ENCODE assay signal across 1 cellular context in the genomic region with DNA sequence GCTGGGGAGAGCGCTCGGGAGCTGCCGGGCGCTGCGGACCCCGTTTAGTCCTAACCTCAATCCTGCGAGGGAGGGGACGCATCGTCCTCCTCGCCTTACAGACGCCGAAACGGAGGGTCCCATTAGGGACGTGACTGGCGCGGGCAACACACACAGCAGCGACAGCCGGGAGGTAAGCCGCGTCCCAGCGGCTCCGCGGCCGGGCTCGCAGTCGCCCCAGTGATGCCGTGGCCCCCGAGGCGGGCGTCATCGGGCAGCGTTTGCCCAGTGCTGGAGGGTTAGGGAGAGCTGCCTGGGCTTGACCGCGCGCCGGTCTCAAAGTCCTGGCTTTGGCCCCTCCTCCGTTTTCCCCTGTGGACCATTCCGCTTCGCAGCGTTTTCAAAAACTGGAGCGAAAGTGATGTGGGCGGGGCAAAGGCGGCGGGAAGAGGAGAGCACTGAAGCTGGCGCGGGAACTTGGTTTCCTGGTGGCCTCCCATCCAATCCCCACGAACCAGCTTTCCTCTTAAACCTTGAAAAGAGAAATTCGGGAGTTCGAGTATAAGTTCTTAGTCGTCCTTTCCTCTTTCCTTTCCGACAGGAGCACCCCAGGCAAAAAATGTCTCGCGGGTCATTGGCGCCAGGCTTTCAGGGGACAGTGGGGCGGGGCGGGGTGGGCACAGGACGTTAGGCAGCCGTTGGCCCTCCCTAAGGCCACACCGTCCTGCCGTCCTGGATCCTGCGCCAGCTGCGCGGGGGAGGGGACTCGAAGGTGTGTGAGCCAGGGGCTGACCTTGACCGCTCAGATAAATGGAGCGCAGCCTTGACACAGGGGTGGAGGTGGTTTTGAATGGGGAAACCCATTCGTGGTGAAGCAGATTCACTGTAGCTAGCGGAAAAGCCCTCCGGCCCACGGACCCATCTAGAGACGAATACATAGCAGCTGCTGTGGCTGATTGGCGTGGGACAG.
TF ChIP-seq lines count a peak whose summit lies in the region.

No MANE protein-coding gene starts in this region.

TF ChIP-seq in K562, 482 proteins besides CTCF, POLR2A, EP300 and RAD21 (continued from another document and continues in another):
- TF ChIP-seq, protein P1, sequence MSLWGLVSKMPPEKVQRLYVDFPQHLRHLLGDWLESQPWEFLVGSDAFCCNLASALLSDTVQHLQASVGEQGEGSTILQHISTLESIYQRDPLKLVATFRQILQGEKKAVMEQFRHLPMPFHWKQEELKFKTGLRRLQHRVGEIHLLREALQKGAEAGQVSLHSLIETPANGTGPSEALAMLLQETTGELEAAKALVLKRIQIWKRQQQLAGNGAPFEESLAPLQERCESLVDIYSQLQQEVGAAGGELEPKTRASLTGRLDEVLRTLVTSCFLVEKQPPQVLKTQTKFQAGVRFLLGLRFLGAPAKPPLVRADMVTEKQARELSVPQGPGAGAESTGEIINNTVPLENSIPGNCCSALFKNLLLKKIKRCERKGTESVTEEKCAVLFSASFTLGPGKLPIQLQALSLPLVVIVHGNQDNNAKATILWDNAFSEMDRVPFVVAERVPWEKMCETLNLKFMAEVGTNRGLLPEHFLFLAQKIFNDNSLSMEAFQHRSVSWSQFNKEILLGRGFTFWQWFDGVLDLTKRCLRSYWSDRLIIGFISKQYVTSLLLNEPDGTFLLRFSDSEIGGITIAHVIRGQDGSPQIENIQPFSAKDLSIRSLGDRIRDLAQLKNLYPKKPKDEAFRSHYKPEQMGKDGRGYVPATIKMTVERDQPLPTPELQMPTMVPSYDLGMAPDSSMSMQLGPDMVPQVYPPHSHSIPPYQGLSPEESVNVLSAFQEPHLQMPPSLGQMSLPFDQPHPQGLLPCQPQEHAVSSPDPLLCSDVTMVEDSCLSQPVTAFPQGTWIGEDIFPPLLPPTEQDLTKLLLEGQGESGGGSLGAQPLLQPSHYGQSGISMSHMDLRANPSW (CRISPR knock-in tag; IDR thresholded peaks at IDR 0.05) = no peak
- TF ChIP-seq EGR1 (conservative IDR thresholded peaks at IDR 0.05) = peak; percentile 27; the same call in 1 of the 2 replicates
- TF ChIP-seq, protein P2, sequence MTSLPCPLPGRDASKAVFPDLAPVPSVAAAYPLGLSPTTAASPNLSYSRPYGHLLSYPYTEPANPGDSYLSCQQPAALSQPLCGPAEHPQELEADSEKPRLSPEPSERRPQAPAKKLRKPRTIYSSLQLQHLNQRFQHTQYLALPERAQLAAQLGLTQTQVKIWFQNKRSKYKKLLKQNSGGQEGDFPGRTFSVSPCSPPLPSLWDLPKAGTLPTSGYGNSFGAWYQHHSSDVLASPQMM (CRISPR knock-in tag; IDR thresholded peaks at IDR 0.05) = no peak
- TF ChIP-seq BDP1 (IDR thresholded peaks at IDR 0.05; ENCODE audit: insufficient read depth, insufficient read length) = no peak
- TF ChIP-seq HDAC3 (IDR thresholded peaks at IDR 0.05; ENCODE audit: borderline replicate concordance, partially characterized antibody) = no peak
- no peak for TF ChIP-seq SRSF3 (IDR thresholded peaks at IDR 0.05; ENCODE audit: insufficient read depth, low read length)
- no peak for TF ChIP-seq CHD2 (IDR thresholded peaks at IDR 0.05; ENCODE audit: low read depth, low read length)
- TF ChIP-seq C11orf30 (IDR thresholded peaks at IDR 0.05; ENCODE audit: low read depth) = no peak
- no peak for TF ChIP-seq ZNF121 (CRISPR knock-in tag; conservative IDR thresholded peaks at IDR 0.05)
- TF ChIP-seq, protein P3, sequence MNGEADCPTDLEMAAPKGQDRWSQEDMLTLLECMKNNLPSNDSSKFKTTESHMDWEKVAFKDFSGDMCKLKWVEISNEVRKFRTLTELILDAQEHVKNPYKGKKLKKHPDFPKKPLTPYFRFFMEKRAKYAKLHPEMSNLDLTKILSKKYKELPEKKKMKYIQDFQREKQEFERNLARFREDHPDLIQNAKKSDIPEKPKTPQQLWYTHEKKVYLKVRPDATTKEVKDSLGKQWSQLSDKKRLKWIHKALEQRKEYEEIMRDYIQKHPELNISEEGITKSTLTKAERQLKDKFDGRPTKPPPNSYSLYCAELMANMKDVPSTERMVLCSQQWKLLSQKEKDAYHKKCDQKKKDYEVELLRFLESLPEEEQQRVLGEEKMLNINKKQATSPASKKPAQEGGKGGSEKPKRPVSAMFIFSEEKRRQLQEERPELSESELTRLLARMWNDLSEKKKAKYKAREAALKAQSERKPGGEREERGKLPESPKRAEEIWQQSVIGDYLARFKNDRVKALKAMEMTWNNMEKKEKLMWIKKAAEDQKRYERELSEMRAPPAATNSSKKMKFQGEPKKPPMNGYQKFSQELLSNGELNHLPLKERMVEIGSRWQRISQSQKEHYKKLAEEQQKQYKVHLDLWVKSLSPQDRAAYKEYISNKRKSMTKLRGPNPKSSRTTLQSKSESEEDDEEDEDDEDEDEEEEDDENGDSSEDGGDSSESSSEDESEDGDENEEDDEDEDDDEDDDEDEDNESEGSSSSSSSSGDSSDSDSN (IDR thresholded peaks at IDR 0.05; ENCODE audit: borderline replicate concordance in 1 of 2, low read depth in 2 of 2, low read length in 2 of 2) = peak in 1 of 2 experiments; percentile 11; a peak in 1 of 4 replicates
- TF ChIP-seq, protein P4, sequence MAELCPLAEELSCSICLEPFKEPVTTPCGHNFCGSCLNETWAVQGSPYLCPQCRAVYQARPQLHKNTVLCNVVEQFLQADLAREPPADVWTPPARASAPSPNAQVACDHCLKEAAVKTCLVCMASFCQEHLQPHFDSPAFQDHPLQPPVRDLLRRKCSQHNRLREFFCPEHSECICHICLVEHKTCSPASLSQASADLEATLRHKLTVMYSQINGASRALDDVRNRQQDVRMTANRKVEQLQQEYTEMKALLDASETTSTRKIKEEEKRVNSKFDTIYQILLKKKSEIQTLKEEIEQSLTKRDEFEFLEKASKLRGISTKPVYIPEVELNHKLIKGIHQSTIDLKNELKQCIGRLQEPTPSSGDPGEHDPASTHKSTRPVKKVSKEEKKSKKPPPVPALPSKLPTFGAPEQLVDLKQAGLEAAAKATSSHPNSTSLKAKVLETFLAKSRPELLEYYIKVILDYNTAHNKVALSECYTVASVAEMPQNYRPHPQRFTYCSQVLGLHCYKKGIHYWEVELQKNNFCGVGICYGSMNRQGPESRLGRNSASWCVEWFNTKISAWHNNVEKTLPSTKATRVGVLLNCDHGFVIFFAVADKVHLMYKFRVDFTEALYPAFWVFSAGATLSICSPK (IDR thresholded peaks at IDR 0.05; ENCODE audit: borderline replicate concordance) = no peak
- TF ChIP-seq, protein P5, sequence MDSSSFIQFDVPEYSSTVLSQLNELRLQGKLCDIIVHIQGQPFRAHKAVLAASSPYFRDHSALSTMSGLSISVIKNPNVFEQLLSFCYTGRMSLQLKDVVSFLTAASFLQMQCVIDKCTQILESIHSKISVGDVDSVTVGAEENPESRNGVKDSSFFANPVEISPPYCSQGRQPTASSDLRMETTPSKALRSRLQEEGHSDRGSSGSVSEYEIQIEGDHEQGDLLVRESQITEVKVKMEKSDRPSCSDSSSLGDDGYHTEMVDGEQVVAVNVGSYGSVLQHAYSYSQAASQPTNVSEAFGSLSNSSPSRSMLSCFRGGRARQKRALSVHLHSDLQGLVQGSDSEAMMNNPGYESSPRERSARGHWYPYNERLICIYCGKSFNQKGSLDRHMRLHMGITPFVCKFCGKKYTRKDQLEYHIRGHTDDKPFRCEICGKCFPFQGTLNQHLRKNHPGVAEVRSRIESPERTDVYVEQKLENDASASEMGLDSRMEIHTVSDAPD (CRISPR knock-in tag; IDR thresholded peaks at IDR 0.05) = no peak
- peak; percentile 2; the same call in 1 of the 2 replicates for TF ChIP-seq ZNF12 (CRISPR knock-in tag; IDR thresholded peaks at IDR 0.05)
- peak; percentile 15; the same call in 1 of the 2 replicates for TF ChIP-seq RNF2 (IDR thresholded peaks at IDR 0.05)
- TF ChIP-seq RBM34 (IDR thresholded peaks at IDR 0.05; ENCODE audit: borderline replicate concordance, insufficient read depth, low read length) = no peak
- TF ChIP-seq ZNF133 (CRISPR knock-in tag; IDR thresholded peaks at IDR 0.05) = no peak
- TF ChIP-seq, protein P6, sequence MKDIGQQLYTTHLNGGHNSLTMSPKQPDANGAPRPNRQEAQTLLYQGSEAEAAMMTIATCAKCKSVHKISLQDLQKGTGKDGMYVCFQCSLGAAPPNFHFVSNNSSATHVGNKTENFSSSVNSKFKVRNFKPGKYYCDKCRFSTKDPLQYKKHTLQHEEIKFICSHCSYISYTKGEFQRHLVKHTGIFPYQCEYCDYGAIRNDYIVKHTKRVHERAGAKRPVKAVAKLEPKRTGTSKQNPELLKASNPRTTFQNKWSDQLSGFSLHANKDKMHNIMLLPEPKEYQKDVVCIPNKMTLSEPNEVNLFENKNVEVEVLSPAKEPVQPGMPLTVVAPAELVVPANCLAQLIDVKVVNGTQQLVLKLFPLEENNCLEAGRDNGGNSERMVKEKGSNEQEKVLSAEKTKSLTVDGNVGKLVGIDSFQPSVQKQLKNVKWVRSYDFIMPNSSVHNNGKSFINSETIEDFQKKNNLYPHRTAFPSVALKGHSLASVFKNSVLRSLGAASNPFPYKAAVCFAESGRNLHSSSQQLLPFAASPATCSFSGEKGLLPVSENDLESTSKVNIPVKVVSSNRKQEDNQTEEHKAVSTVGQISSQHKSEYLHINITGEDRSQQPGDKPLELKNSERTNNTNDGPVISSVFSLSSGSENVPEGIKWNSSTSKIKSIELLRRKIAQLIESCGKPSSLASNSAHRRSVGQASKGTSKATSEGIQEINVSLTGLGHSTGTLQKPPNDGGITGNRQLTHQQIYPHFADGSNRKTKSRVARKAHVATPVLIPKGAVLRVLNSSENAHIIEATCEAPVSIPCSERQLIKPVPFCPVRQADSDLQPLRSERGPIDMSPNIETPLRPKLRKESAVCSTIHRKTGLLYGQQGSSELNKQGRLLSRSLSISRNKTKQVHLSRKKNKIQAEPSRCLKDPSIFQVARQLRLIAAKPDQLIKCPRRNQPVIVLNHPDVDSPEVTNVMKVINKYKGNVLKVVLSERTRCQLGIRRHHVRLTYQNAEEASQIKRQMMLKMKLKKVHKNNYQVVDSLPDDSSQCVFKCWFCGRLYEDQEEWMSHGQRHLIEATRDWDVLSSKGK (CRISPR knock-in tag; IDR thresholded peaks at IDR 0.05) = no peak
- TF ChIP-seq MYC (IDR thresholded peaks at IDR 0.05; ENCODE audit: low read depth, low read length) = peak; percentile 56
- TF ChIP-seq MYC (CRISPR knock-in tag; IDR thresholded peaks at IDR 0.05; ENCODE audit: borderline replicate concordance, low read depth) = peak; percentile 63; the same call in 1 of the 2 replicates
- no peak for TF ChIP-seq MCM2 (IDR thresholded peaks at IDR 0.05; ENCODE audit: low read depth)
- no peak for TF ChIP-seq ZNF695 (CRISPR knock-in tag; IDR thresholded peaks at IDR 0.05)
- no peak for TF ChIP-seq ZFP36 (IDR thresholded peaks at IDR 0.05; ENCODE audit: low read depth, low read length, partially characterized antibody)
- peak; percentile 71 for TF ChIP-seq TCF7L2 (IDR thresholded peaks at IDR 0.05; ENCODE audit: low read depth, low read length)
- peak; percentile 41; the same call in 1 of the 2 replicates for TF ChIP-seq ZEB2 (IDR thresholded peaks at IDR 0.05)
- TF ChIP-seq ZSCAN32 (CRISPR knock-in tag; IDR thresholded peaks at IDR 0.05) = no peak
- no peak for TF ChIP-seq NR2C1 (IDR thresholded peaks at IDR 0.05)
- TF ChIP-seq NR2C1 (tag; IDR thresholded peaks at IDR 0.05) = no peak
- no peak for TF ChIP-seq PCBP1 (IDR thresholded peaks at IDR 0.05; ENCODE audit: low read depth, low read length, poor library complexity, severe bottlenecking)
- no peak for TF ChIP-seq MYNN (IDR thresholded peaks at IDR 0.05)
- TF ChIP-seq MYNN (CRISPR knock-in tag; IDR thresholded peaks at IDR 0.05) = no peak
- TF ChIP-seq ZNF780A (CRISPR knock-in tag; IDR thresholded peaks at IDR 0.05) = no peak
- no peak for TF ChIP-seq POU5F1 (IDR thresholded peaks at IDR 0.05; ENCODE audit: borderline replicate concordance, low read depth, low read length, partially characterized antibody)
- no peak for TF ChIP-seq ZNF212 (CRISPR knock-in tag; IDR thresholded peaks at IDR 0.05)
- no peak for TF ChIP-seq ZNF274 (IDR thresholded peaks at IDR 0.05; ENCODE audit: borderline replicate concordance, low read depth, low read length)
- TF ChIP-seq STAT5B (CRISPR knock-in tag; IDR thresholded peaks at IDR 0.05) = no peak
- TF ChIP-seq ZNF79 (CRISPR knock-in tag; IDR thresholded peaks at IDR 0.05; ENCODE audit: low read depth) = no peak
- TF ChIP-seq ZNF24 (IDR thresholded peaks at IDR 0.05) = peak; percentile 6; the same call in 1 of the 2 replicates
- TF ChIP-seq ZNF384 (IDR thresholded peaks at IDR 0.05; ENCODE audit: low read depth, low read length) = no peak
- TF ChIP-seq U2AF2 (optimal IDR thresholded peaks at IDR 0.05; ENCODE audit: low read depth, low read length) = no peak
- TF ChIP-seq STAT5A (IDR thresholded peaks at IDR 0.05; ENCODE audit: borderline replicate concordance, low read length) = no peak
- TF ChIP-seq HLTF (IDR thresholded peaks at IDR 0.05) = peak; percentile 47; the same call in 1 of the 2 replicates
- TF ChIP-seq ZNF146 (CRISPR knock-in tag; IDR thresholded peaks at IDR 0.05; ENCODE audit: unreplicated experiment) = no peak
- TF ChIP-seq BRD4 (IDR thresholded peaks at IDR 0.05) = peak; percentile 40; the same call in 1 of the 2 replicates
- TF ChIP-seq, protein P7, sequence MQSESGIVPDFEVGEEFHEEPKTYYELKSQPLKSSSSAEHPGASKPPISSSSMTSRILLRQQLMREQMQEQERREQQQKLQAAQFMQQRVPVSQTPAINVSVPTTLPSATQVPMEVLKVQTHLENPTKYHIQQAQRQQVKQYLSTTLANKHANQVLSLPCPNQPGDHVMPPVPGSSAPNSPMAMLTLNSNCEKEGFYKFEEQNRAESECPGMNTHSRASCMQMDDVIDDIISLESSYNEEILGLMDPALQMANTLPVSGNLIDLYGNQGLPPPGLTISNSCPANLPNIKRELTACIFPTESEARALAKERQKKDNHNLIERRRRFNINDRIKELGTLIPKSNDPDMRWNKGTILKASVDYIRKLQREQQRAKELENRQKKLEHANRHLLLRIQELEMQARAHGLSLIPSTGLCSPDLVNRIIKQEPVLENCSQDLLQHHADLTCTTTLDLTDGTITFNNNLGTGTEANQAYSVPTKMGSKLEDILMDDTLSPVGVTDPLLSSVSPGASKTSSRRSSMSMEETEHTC (IDR thresholded peaks at IDR 0.05) = no peak
- TF ChIP-seq, protein P8, sequence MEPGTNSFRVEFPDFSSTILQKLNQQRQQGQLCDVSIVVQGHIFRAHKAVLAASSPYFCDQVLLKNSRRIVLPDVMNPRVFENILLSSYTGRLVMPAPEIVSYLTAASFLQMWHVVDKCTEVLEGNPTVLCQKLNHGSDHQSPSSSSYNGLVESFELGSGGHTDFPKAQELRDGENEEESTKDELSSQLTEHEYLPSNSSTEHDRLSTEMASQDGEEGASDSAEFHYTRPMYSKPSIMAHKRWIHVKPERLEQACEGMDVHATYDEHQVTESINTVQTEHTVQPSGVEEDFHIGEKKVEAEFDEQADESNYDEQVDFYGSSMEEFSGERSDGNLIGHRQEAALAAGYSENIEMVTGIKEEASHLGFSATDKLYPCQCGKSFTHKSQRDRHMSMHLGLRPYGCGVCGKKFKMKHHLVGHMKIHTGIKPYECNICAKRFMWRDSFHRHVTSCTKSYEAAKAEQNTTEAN (CRISPR knock-in tag; IDR thresholded peaks at IDR 0.05) = no peak
- TF ChIP-seq BRF1 (IDR thresholded peaks at IDR 0.05; ENCODE audit: borderline replicate concordance, extremely low read depth, insufficient read length) = no peak
- no peak for TF ChIP-seq FOXA1 (IDR thresholded peaks at IDR 0.05; ENCODE audit: borderline replicate concordance)
- TF ChIP-seq GABPB1 (CRISPR knock-in tag; IDR thresholded peaks at IDR 0.05) = peak; percentile 74
- no peak for TF ChIP-seq TARDBP (IDR thresholded peaks at IDR 0.05)
